8 cellular contexts compared by ENCODE assay signal in genomic region chr2:231364961-231365810, GRCh38. TPM values are rescaled to one million over a fixed set of nuclear protein-coding genes. Genes with fewer than 3 reads are reported as not detected.
A peak's percentile ranks its signal among the peaks of the same experiment; 100 is the strongest.
DNase-seq lines count a peak whose midpoint lies in the region; ATAC-seq lines count a peak whose summit lies in the region.

No MANE protein-coding gene starts in this region.

- H3K4me3 ChIP-seq in mesenchymal stem cell (ENCODE audit: insufficient read depth in 1 of 2, low read depth in 1 of 2, low read length in 2 of 2), result no peak overlapping the region

- H3K18ac ChIP-seq in mesenchymal stem cell (ENCODE audit: low read depth in 1 of 2, low read length in 2 of 2), result peak overlapping the region; percentile 23 to 76

- peaks cover 14% of the 10 kb centered on the region for H3K4me1 ChIP-seq in mesenchymal stem cell (ENCODE audit: control insufficient read depth, insufficient read depth, low read depth, low read length)

- H2AK5ac ChIP-seq in mesenchymal stem cell (ENCODE audit: low read length, severe bottlenecking), result peak overlapping the region; percentile 4

- 41% methylated on average over 22 of the region's 22 CpGs for WGBS in mesenchymal stem cell

- H2BK5ac ChIP-seq in mesenchymal stem cell (ENCODE audit: low read depth, low read length, poor library complexity, severe bottlenecking), result no peak overlapping the region

- no peak overlapping the region for H3K14ac ChIP-seq in mesenchymal stem cell (ENCODE audit: low read length in 2 of 2)

- peak overlapping the region; percentile 3 for H4K91ac ChIP-seq in mesenchymal stem cell (ENCODE audit: low read length)

- no peak overlapping the region for H2BK15ac ChIP-seq in mesenchymal stem cell (ENCODE audit: low read depth, poor library complexity, severe bottlenecking)

- peaks cover 44 to 54% of the 10 kb centered on the region in 2 experiments for H3K36me3 ChIP-seq in mesenchymal stem cell (ENCODE audit: control insufficient read depth in 1 of 2, insufficient read depth in 2 of 2, low read depth in 1 of 2, low read length in 2 of 2)

- H3K23ac ChIP-seq in mesenchymal stem cell (ENCODE audit: low read length in 2 of 2), result peak overlapping the region in 1 of 2 experiments; percentile 14

- H3K79me1 ChIP-seq in mesenchymal stem cell (replicated peaks; ENCODE audit: low read length, poor library complexity, severe bottlenecking), result peaks cover 4% of the 10 kb centered on the region

- ATAC-seq in HG02870 (IDR thresholded peaks at IDR 0.05; ENCODE audit: unreplicated experiment) (no peak), HG03439 (IDR thresholded peaks at IDR 0.05; ENCODE audit: unreplicated experiment) (no peak)

- H2BK12ac ChIP-seq in mesenchymal stem cell (ENCODE audit: low read length in 2 of 2), result peak overlapping the region in 1 of 2 experiments; percentile 4

- H3K27ac ChIP-seq in cingulate gyrus (ENCODE audit: low read depth, low read length) (peak overlapping the region; percentile 97), mesenchymal stem cell (ENCODE audit: low read length, poor library complexity, severe bottlenecking) (peak overlapping the region; percentile 63)

- DNase-seq in D341Med (ENCODE audit: low spot score), result peak; percentile 37
- peak; percentile 74 for DNase-seq in NCI-H2196 treated with DMSO at 0.1 percent for 48 hours (lab: John Stamatoyannopoulos, UW; ENCODE audit: unreplicated experiment)
- peak; percentile 93 for DNase-seq in mesenchymal stem cell
- no peak for DNase-seq in NK-92 (lab: John Stamatoyannopoulos, UW; ENCODE audit: unreplicated experiment)
- DNase-seq in germinal center (ENCODE audit: low spot score), result no peak

- no peak overlapping the region for H3K4me2 ChIP-seq in mesenchymal stem cell (ENCODE audit: low read length, poor library complexity, severe bottlenecking)

- no peaks in the 10 kb centered on the region for H3K9me3 ChIP-seq in mesenchymal stem cell (ENCODE audit: control insufficient read depth, low read length)

- H3K27me3 ChIP-seq in mesenchymal stem cell (ENCODE audit: control insufficient read depth in 1 of 2, insufficient read depth in 1 of 2, low read length in 2 of 2), result no peaks in the 10 kb centered on the region

- peak overlapping the region; percentile 79 for H4K8ac ChIP-seq in mesenchymal stem cell (ENCODE audit: low read length)

- peak overlapping the region; percentile 69 for H3K9ac ChIP-seq in mesenchymal stem cell (ENCODE audit: low read length)

- peak overlapping the region; percentile 42 to 85 for H3K4ac ChIP-seq in mesenchymal stem cell (ENCODE audit: low read depth in 1 of 2, low read length in 2 of 2)

- H2BK120ac ChIP-seq in mesenchymal stem cell (ENCODE audit: low read depth, low read length), result peak overlapping the region; percentile 34

- H2AFZ ChIP-seq in mesenchymal stem cell (ENCODE audit: low read depth, low read length), result no peak overlapping the region

RNA-seq across cellular contexts. Expression of gene B3GNT7, which starts 30.3 kb away (rescaled TPM):
- polyA plus RNA-seq in mesenchymal stem cell (2013, experiment 1 of 2), result 0.26 TPM
- 0.21 TPM for polyA plus RNA-seq in mesenchymal stem cell (2013, experiment 2 of 2)

Comparison
In these comparisons a context has a peak if more than half of its experiments do, and no peak if none do; other contexts are left out.
1. DNase-seq: peak in D341Med (single experiment), NCI-H2196 treated with DMSO at 0.1 percent for 48 hours (single experiment) and mesenchymal stem cell (single experiment); none in NK-92 (single experiment) and germinal center (single experiment).